ENCODE assay signal across 8 cellular contexts in genomic region chr2:177552414-177553175, GRCh38.
DNase-seq lines count a peak whose midpoint lies in the region; ATAC-seq, FAIRE-seq and TF ChIP-seq lines count a peak whose summit lies in the region.

No MANE protein-coding gene starts in this region.

- H4K91ac ChIP-seq in H1 (replicated peaks; ENCODE audit: insufficient read length, low read length), result no peak overlapping the region
- peak overlapping the region; percentile 90 for H4K91ac ChIP-seq in mesenchymal stem cell (ENCODE audit: low read length)

- CTCF ChIA-PET in activated CD8-positive, alpha-beta memory T cell treated with anti-CD3 and anti-CD28 coated beads, Interleukin-2, amount 10 ng/mL, durations not matched to agents 7 days and 5 days (lab: Charles Lee), result interaction anchor here (0.7 to 1.2 kb wide), 2 partner anchors 183 to 914 kb away, joined by 3 to 4 read pairs; no protein-coding TSS in a partner anchor
- CTCF ChIA-PET in H1 (lab: Charles Lee; ENCODE audit: partially characterized antibody), result interaction anchor here (0.6 to 1.5 kb wide), 4 partner anchors 15 to 394 kb away, joined by 3 to 4 read pairs (median 3); no protein-coding TSS in a partner anchor

- H2BK120ac ChIP-seq in H1 (replicated peaks; ENCODE audit: low read depth, low read length) (peak overlapping the region; percentile 71), mesenchymal stem cell (ENCODE audit: low read depth, low read length) (peak overlapping the region; percentile 86)

- DNase-seq in COLO829 (ENCODE audit: low spot score), result peak; percentile 86
- DNase-seq in HT-29 (ENCODE audit: low spot score), result peak; percentile 92
- DNase-seq in NK-92 treated with Interleukin-12 subunit alpha and Interleukin-12 subunit beta, amount 100 ng/mL, for 24 hours (lab: John Stamatoyannopoulos, UW), result peak; percentile 83
- DNase-seq in activated CD8-positive, alpha-beta memory T cell treated with anti-CD3 and anti-CD28 coated beads, Interleukin-2, amount 10 ng/mL, durations not matched to agents 7 days and 5 days, result peak; percentile 94
- DNase-seq in H1 (ENCODE audit: low read depth in 1 of 2, low spot score in 2 of 2), result peak; percentile 80 to 89
- DNase-seq in mesenchymal stem cell, result peak; percentile 96
- DNase-seq in stimulated activated CD8-positive, alpha-beta memory T cell treated with anti-CD3 and anti-CD28 coated beads, Interleukin-12 subunit alpha, Interleukin-12 subunit beta, amount 100 ng/mL, for 1 hour (ENCODE audit: low read depth), result peak; percentile 81

- peak overlapping the region; percentile 99 for H2BK12ac ChIP-seq in H1 (ENCODE audit: low read depth, low read length)
- peak overlapping the region; percentile 82 to 94 for H2BK12ac ChIP-seq in mesenchymal stem cell (ENCODE audit: low read length in 2 of 2)

- H3K9me3 Mint-ChIP-seq in activated CD8-positive, alpha-beta memory T cell treated with anti-CD3 and anti-CD28 coated beads, Interleukin-2, amount 10 ng/mL, durations not matched to agents 7 days and 5 days (ENCODE audit: low read depth), result no peaks in the 10 kb centered on the region

- no peaks in the 10 kb centered on the region for H3K27me3 Mint-ChIP-seq in activated CD8-positive, alpha-beta memory T cell treated with anti-CD3 and anti-CD28 coated beads, Interleukin-2, amount 10 ng/mL, durations not matched to agents 7 days and 5 days

- H3K23me2 ChIP-seq in H1 (ENCODE audit: low read depth, low read length), result peaks cover 7% of the 10 kb centered on the region; the same call in 1 of the 2 replicates

- H3K36me3 Mint-ChIP-seq in activated CD8-positive, alpha-beta memory T cell treated with anti-CD3 and anti-CD28 coated beads, Interleukin-2, amount 10 ng/mL, durations not matched to agents 7 days and 5 days, result peaks cover 5% of the 10 kb centered on the region

- H3K9ac ChIP-seq in H1 (replicated peaks in 1 of 4; ENCODE audit: extremely low read depth in 1 of 4, low read depth in 3 of 4, low read length in 3 of 4) (peak overlapping the region; percentile 62 to 99 (median 97)), mesenchymal stem cell (ENCODE audit: low read length) (peak overlapping the region; percentile 96)

- H3K56ac ChIP-seq in H1 (replicated peaks; ENCODE audit: insufficient read length, low read depth, low read length), result no peak overlapping the region

- peaks cover 26% of the 10 kb centered on the region for H3K4me1 Mint-ChIP-seq in activated CD8-positive, alpha-beta memory T cell treated with anti-CD3 and anti-CD28 coated beads, Interleukin-2, amount 10 ng/mL, durations not matched to agents 7 days and 5 days

- peak overlapping the region; percentile 59 for H4K5ac ChIP-seq in H1 (ENCODE audit: insufficient read length, low read depth, low read length)

- H3K23ac ChIP-seq in H1 (ENCODE audit: insufficient read length) (no peak overlapping the region), mesenchymal stem cell (ENCODE audit: low read length in 2 of 2) (no peak overlapping the region)

- peak overlapping the region; percentile 96 for H3K27ac Mint-ChIP-seq in activated CD8-positive, alpha-beta memory T cell treated with anti-CD3 and anti-CD28 coated beads, Interleukin-2, amount 10 ng/mL, durations not matched to agents 7 days and 5 days

- H3K27me3 ChIP-seq in H1 (replicated peaks in 1 of 4; ENCODE audit: control insufficient read depth in 3 of 4, extremely low read depth in 1 of 4, insufficient read depth in 3 of 4, low read length in 3 of 4) (no peaks in the 10 kb centered on the region), mesenchymal stem cell (ENCODE audit: control insufficient read depth in 1 of 2, insufficient read depth in 1 of 2, low read length in 2 of 2) (no peaks in the 10 kb centered on the region)

- H2AFZ ChIP-seq in H1 (ENCODE audit: low read length) (peak overlapping the region; percentile 100), mesenchymal stem cell (ENCODE audit: low read depth, low read length) (peak overlapping the region; percentile 89)

- H3K79me2 ChIP-seq in H1 (ENCODE audit: control insufficient read depth in 1 of 2, insufficient read depth in 2 of 2, low read length in 2 of 2), result no peaks in the 10 kb centered on the region

- H2BK5ac ChIP-seq in H1 (ENCODE audit: low read depth, low read length) (peak overlapping the region; percentile 98), mesenchymal stem cell (ENCODE audit: low read depth, low read length, poor library complexity, severe bottlenecking) (peak overlapping the region; percentile 95)

- H3K4me2 ChIP-seq in H1 (ENCODE audit: insufficient read depth in 1 of 2, low read depth in 2 of 2, low read length in 2 of 2) (peak overlapping the region; percentile 74 to 82), mesenchymal stem cell (ENCODE audit: low read length, poor library complexity, severe bottlenecking) (peak overlapping the region; percentile 90)

- H3K14ac ChIP-seq in H1 (ENCODE audit: insufficient read length) (no peak overlapping the region), mesenchymal stem cell (ENCODE audit: low read length in 2 of 2) (peak overlapping the region in 1 of 2 experiments; percentile 86)

- 0 out of 2 replicates have a peak overlapping the region, but pooled peaks have one; percentile 77 for H2BK15ac ChIP-seq in H1 (ENCODE audit: low read length)
- H2BK15ac ChIP-seq in mesenchymal stem cell (ENCODE audit: low read depth, poor library complexity, severe bottlenecking), result peak overlapping the region; percentile 60

- TF ChIP-seq POLR2A in H1 (IDR thresholded peaks at IDR 0.05; ENCODE audit: control extremely low read depth in 1 of 2, low read depth in 2 of 2, low read length in 2 of 2), result peak; percentile 85 to 87

- H2BK20ac ChIP-seq in H1 (ENCODE audit: low read length), result 0 out of 2 replicates have a peak overlapping the region, but pooled peaks have one; percentile 56

- H3K4me3 ChIP-seq in H1 (ENCODE audit: extremely low read depth in 1 of 4, insufficient read depth in 2 of 4, low read depth in 3 of 4, low read length in 4 of 4), result peak overlapping the region; percentile 81 to 98 (median 96)
- H3K4me3 ChIP-seq in mesenchymal stem cell (ENCODE audit: insufficient read depth in 1 of 2, low read depth in 1 of 2, low read length in 2 of 2), result peak overlapping the region; percentile 86 to 96

- 0 out of 7 replicates have a peak, but pooled peaks cover 0 to 3% (median 0%) of the 10 kb centered on the region in 4 experiments for H3K4me1 ChIP-seq in H1 (replicated peaks in 1 of 4; ENCODE audit: control insufficient read depth in 3 of 4, insufficient read depth in 4 of 4, low read length in 3 of 4)
- H3K4me1 ChIP-seq in mesenchymal stem cell (ENCODE audit: control insufficient read depth, insufficient read depth, low read depth, low read length), result peaks cover 5% of the 10 kb centered on the region

- H2AK5ac ChIP-seq in H1 (ENCODE audit: low read depth, low read length) (no peak overlapping the region), mesenchymal stem cell (ENCODE audit: low read length, severe bottlenecking) (no peak overlapping the region)

- H4K8ac ChIP-seq in H1 (ENCODE audit: extremely low read depth, insufficient read depth, low read length) (peak overlapping the region; percentile 94; the same call in 1 of the 2 replicates), mesenchymal stem cell (ENCODE audit: low read length) (peak overlapping the region; percentile 99)

- 0 out of 3 replicates have a peak, but pooled peaks of 1 of the 2 experiments have one; percentile 26 for TF ChIP-seq EP300 in H1 (IDR thresholded peaks at IDR 0.05; ENCODE audit: borderline replicate concordance in 1 of 2, low read depth in 2 of 2, low read length in 2 of 2)

- H3K4me3 Mint-ChIP-seq in activated CD8-positive, alpha-beta memory T cell treated with anti-CD3 and anti-CD28 coated beads, Interleukin-2, amount 10 ng/mL, durations not matched to agents 7 days and 5 days, result peak overlapping the region; percentile 98

- H3K27ac ChIP-seq in H1 (ENCODE audit: low read depth, low read length) (peak overlapping the region; percentile 99), mesenchymal stem cell (ENCODE audit: low read length, poor library complexity, severe bottlenecking) (peak overlapping the region; percentile 98)

- 3% methylated on average over 64 of the region's 65 CpGs; no CpG with 5 or more reads in 1 of the 2 experiments for WGBS in H1 (ENCODE audit: extremely low coverage in 1 of 2, insufficient coverage in 1 of 2, insufficient read length in 1 of 2, insufficient replicate concordance in 2 of 2, low coverage in 1 of 2, low lambda C conversion rate in 2 of 2, missing lambda C conversion rate in 1 of 2), 2 experiments
- WGBS in mesenchymal stem cell, result 2% methylated on average over 65 of the region's 65 CpGs

- H3K79me1 ChIP-seq in H1 (ENCODE audit: low read depth, low read length) (no peaks in the 10 kb centered on the region), mesenchymal stem cell (replicated peaks; ENCODE audit: low read length, poor library complexity, severe bottlenecking) (peaks cover 2% of the 10 kb centered on the region)

- FAIRE-seq in H1 (lab: Jason Lieb, UNC), result no peak

- H3K36me3 ChIP-seq in H1 (ENCODE audit: control insufficient read depth in 2 of 4, insufficient read depth in 4 of 4, low read length in 3 of 4), result no peaks in the 10 kb centered on the region
- no peaks in the 10 kb centered on the region for H3K36me3 ChIP-seq in mesenchymal stem cell (ENCODE audit: control insufficient read depth in 1 of 2, insufficient read depth in 2 of 2, low read depth in 1 of 2, low read length in 2 of 2)

- POLR2A ChIA-PET in H1 (lab: Charles Lee; ENCODE audit: partially characterized antibody), result interaction anchor here (1.2 to 1.3 kb wide), 2 partner anchors 9 to 33 kb away, joined by 3 to 4 read pairs; no protein-coding TSS in a partner anchor

- peak in 1 of 3 experiments; percentile 5; a peak in 1 of 4 replicates for TF ChIP-seq CTCF in H1 (IDR thresholded peaks at IDR 0.05; ENCODE audit: control extremely low read depth in 1 of 3, insufficient read depth in 1 of 3, low read depth in 1 of 3, low read length in 3 of 3)

- TF ChIP-seq RAD21 in H1 (IDR thresholded peaks at IDR 0.05 in 1 of 2, conservative IDR thresholded peaks at IDR 0.05 in 1 of 2; ENCODE audit: low read depth in 2 of 2, low read length in 2 of 2), result peak; percentile 5 to 20; a peak in 2 of 4 replicates

- peak; percentile 91 for ATAC-seq in GM21367 (IDR thresholded peaks at IDR 0.05; ENCODE audit: unreplicated experiment)
- peak; percentile 94 for ATAC-seq in activated CD8-positive, alpha-beta memory T cell treated with anti-CD3 and anti-CD28 coated beads, Interleukin-2, amount 10 ng/mL, durations not matched to agents 7 days and 5 days

- 0 out of 4 replicates have a peak, but pooled peaks cover 0 to 2% of the 10 kb centered on the region in 2 experiments for H3K9me3 ChIP-seq in H1 (ENCODE audit: insufficient read depth in 2 of 2, low read depth in 1 of 2, low read length in 1 of 2)
- no peaks in the 10 kb centered on the region for H3K9me3 ChIP-seq in mesenchymal stem cell (ENCODE audit: control insufficient read depth, low read length)

- H4K20me1 ChIP-seq in H1 (replicated peaks in 1 of 2; ENCODE audit: control insufficient read depth in 1 of 2, insufficient read depth in 2 of 2, low read length in 2 of 2), result no peaks in the 10 kb centered on the region

- peak overlapping the region; percentile 98; the same call in 1 of the 2 replicates for H3K18ac ChIP-seq in H1 (ENCODE audit: extremely low read depth, low read length)
- H3K18ac ChIP-seq in mesenchymal stem cell (ENCODE audit: low read depth in 1 of 2, low read length in 2 of 2), result peak overlapping the region; percentile 84 to 99

- H3K4ac ChIP-seq in H1 (replicated peaks; ENCODE audit: insufficient read length, low read depth, low read length) (no peak overlapping the region), mesenchymal stem cell (ENCODE audit: low read depth in 1 of 2, low read length in 2 of 2) (peak overlapping the region; percentile 57 to 93)

Comparison
In these comparisons a context has a peak if more than half of its experiments do, and no peak if none do; other contexts are left out.
1. Peak in every context shown above with its lines: DNase-seq, ATAC-seq, H3K4me3 ChIP-seq and H3K27ac ChIP-seq.